ENCODE assay signal across 8 cellular contexts in the genomic region with DNA sequence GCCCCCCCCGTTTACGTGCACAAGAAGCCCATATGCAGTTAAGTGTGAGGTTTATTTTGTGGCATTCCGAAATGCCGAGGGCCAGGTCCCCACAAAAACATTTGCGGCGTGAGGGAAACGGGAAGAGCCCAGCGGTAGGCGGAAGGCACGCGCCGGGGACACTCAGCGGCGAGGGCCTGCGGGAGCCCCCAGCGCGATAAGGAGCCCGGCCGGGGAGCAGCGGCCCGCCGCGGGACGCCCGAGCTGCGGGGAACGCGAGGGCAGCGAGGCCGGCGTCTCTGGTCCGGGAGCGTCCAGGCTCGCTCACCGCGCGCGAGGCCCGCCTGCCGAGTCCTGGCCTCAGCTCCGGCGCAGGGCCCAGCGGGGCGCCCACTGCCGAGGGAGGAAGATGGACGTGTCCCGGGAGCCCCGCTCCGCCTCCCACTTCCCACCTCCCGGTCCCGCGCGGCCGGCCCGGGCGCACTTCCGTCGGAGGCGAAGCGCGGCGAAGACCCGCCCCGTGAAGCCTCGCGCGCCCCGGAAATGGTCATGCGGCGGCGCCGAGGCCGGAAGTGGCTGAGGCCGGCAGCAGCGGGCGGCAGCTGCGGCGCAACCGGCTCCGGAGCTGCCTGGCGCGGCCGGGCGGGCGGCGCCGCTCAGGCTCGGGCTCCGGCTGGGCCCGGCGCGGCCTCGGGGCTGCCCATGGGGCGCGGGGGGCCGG. TPM values are rescaled to one million over a fixed set of nuclear protein-coding genes. Genes with fewer than 3 reads are reported as not detected.
DNase-seq lines count a peak whose midpoint lies in the region; ATAC-seq and TF ChIP-seq lines count a peak whose summit lies in the region.

A gene with protein sequence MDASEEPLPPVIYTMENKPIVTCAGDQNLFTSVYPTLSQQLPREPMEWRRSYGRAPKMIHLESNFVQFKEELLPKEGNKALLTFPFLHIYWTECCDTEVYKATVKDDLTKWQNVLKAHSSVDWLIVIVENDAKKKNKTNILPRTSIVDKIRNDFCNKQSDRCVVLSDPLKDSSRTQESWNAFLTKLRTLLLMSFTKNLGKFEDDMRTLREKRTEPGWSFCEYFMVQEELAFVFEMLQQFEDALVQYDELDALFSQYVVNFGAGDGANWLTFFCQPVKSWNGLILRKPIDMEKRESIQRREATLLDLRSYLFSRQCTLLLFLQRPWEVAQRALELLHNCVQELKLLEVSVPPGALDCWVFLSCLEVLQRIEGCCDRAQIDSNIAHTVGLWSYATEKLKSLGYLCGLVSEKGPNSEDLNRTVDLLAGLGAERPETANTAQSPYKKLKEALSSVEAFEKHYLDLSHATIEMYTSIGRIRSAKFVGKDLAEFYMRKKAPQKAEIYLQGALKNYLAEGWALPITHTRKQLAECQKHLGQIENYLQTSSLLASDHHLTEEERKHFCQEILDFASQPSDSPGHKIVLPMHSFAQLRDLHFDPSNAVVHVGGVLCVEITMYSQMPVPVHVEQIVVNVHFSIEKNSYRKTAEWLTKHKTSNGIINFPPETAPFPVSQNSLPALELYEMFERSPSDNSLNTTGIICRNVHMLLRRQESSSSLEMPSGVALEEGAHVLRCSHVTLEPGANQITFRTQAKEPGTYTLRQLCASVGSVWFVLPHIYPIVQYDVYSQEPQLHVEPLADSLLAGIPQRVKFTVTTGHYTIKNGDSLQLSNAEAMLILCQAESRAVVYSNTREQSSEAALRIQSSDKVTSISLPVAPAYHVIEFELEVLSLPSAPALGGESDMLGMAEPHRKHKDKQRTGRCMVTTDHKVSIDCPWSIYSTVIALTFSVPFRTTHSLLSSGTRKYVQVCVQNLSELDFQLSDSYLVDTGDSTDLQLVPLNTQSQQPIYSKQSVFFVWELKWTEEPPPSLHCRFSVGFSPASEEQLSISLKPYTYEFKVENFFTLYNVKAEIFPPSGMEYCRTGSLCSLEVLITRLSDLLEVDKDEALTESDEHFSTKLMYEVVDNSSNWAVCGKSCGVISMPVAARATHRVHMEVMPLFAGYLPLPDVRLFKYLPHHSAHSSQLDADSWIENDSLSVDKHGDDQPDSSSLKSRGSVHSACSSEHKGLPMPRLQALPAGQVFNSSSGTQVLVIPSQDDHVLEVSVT (plus strand): TSS at position 536 of the 700 bp plus-strand sequence. CDS start 185 bp downstream, outside the sequence.

- TF ChIP-seq RAD21 in Ishikawa (IDR thresholded peaks at IDR 0.05; ENCODE audit: low read depth): no peak

- no peaks in the 10 kb centered on the region for H3K9me3 Mint-ChIP-seq in activated T-helper 2 cell treated with anti-CD3 and anti-CD28 coated beads, Interferon-gamma antibody, Interleukin-2, Interleukin-4, amounts not matched to agents 10 μg/mL and 5 μg/mL and 100 μg/mL, durations not matched to agents 14 hours and 24 hours and 36 hours
- H3K9me3 Mint-ChIP-seq in natural killer cell: no peaks in the 10 kb centered on the region
- H3K9me3 Mint-ChIP-seq in stimulated activated naive B cell treated with anti-CD40 and anti-IgM and Interleukin-4, amounts not matched to agents 10 μg/mL and 1 μg/mL and 100 μg/mL, for 72 hours: no peaks in the 10 kb centered on the region

- DNase-seq in DMS153 (lab: John Stamatoyannopoulos, UW): peak; percentile 66
- DNase-seq in RPMI8226: peak; percentile 93
- DNase-seq in activated T-helper 2 cell treated with anti-CD3 and anti-CD28 coated beads, Interferon-gamma antibody, Interleukin-2, Interleukin-4, amounts not matched to agents 10 μg/mL and 5 μg/mL and 100 μg/mL, durations not matched to agents 14 hours and 24 hours and 36 hours (ENCODE audit: low spot score): peak; percentile 80
- peak; percentile 70 for DNase-seq in fibroblast of mammary gland (ENCODE audit: low read depth)
- peak; percentile 85 for DNase-seq in natural killer cell
- peak; percentile 80 for DNase-seq in stimulated activated naive B cell treated with anti-CD40 and anti-IgM and Interleukin-4, amounts not matched to agents 10 μg/mL and 1 μg/mL and 100 μg/mL, for 72 hours

- intact Hi-C loops in activated T-helper 2 cell treated with anti-CD3 and anti-CD28 coated beads, Interferon-gamma antibody, Interleukin-2, Interleukin-4, amounts not matched to agents 10 μg/mL and 5 μg/mL and 100 μg/mL, durations not matched to agents 14 hours and 24 hours and 36 hours (cut with micrococcal nuclease): loop anchor here (1.0 kb wide), 1 partner anchor 71 kb away; no protein-coding TSS in a partner anchor
- intact Hi-C loops in natural killer cell (cut with micrococcal nuclease): loop anchor here (2.0 to 10.0 kb wide), 3 partner anchors 17 to 363 kb away; no protein-coding TSS in a partner anchor

- peak within 1 kb of the TSS; percentile 72 for H3K4me3 ChIP-seq in fibroblast of mammary gland (ENCODE audit: control insufficient read depth, low read depth, low read length)

- H3K4me3 Mint-ChIP-seq in activated T-helper 2 cell treated with anti-CD3 and anti-CD28 coated beads, Interferon-gamma antibody, Interleukin-2, Interleukin-4, amounts not matched to agents 10 μg/mL and 5 μg/mL and 100 μg/mL, durations not matched to agents 14 hours and 24 hours and 36 hours (ENCODE audit: low read depth): peak within 1 kb of the TSS; percentile 91
- H3K4me3 Mint-ChIP-seq in natural killer cell: peak within 1 kb of the TSS; percentile 95
- peak within 1 kb of the TSS; percentile 89 to 92 for H3K4me3 Mint-ChIP-seq in stimulated activated naive B cell treated with anti-CD40 and anti-IgM and Interleukin-4, amounts not matched to agents 10 μg/mL and 1 μg/mL and 100 μg/mL, for 72 hours

- TF ChIP-seq CTCF in fibroblast of mammary gland (conservative IDR thresholded peaks at IDR 0.05; ENCODE audit: control insufficient read depth, insufficient read depth, low read depth, low read length) (no peak), natural killer cell (IDR thresholded peaks at IDR 0.05) (no peak)

- H3K27me3 Mint-ChIP-seq in activated T-helper 2 cell treated with anti-CD3 and anti-CD28 coated beads, Interferon-gamma antibody, Interleukin-2, Interleukin-4, amounts not matched to agents 10 μg/mL and 5 μg/mL and 100 μg/mL, durations not matched to agents 14 hours and 24 hours and 36 hours (ENCODE audit: low read depth): no peaks in the 10 kb centered on the region
- no peaks in the 10 kb centered on the region for H3K27me3 Mint-ChIP-seq in natural killer cell (ENCODE audit: low read depth in 2 of 2)
- H3K27me3 Mint-ChIP-seq in stimulated activated naive B cell treated with anti-CD40 and anti-IgM and Interleukin-4, amounts not matched to agents 10 μg/mL and 1 μg/mL and 100 μg/mL, for 72 hours: no peaks in the 10 kb centered on the region

- peaks cover 38% of the 10 kb centered on the region for H3K4me1 Mint-ChIP-seq in activated T-helper 2 cell treated with anti-CD3 and anti-CD28 coated beads, Interferon-gamma antibody, Interleukin-2, Interleukin-4, amounts not matched to agents 10 μg/mL and 5 μg/mL and 100 μg/mL, durations not matched to agents 14 hours and 24 hours and 36 hours (ENCODE audit: low read depth)
- peaks cover 58 to 61% of the 10 kb centered on the region in 2 donors for H3K4me1 Mint-ChIP-seq in natural killer cell
- H3K4me1 Mint-ChIP-seq in stimulated activated naive B cell treated with anti-CD40 and anti-IgM and Interleukin-4, amounts not matched to agents 10 μg/mL and 1 μg/mL and 100 μg/mL, for 72 hours: peaks cover 31 to 44% of the 10 kb centered on the region in 2 donors

- peaks cover 27% of the 10 kb centered on the region for H3K36me3 Mint-ChIP-seq in activated T-helper 2 cell treated with anti-CD3 and anti-CD28 coated beads, Interferon-gamma antibody, Interleukin-2, Interleukin-4, amounts not matched to agents 10 μg/mL and 5 μg/mL and 100 μg/mL, durations not matched to agents 14 hours and 24 hours and 36 hours (ENCODE audit: low read depth)
- no peaks in the 10 kb centered on the region for H3K36me3 Mint-ChIP-seq in natural killer cell
- H3K36me3 Mint-ChIP-seq in stimulated activated naive B cell treated with anti-CD40 and anti-IgM and Interleukin-4, amounts not matched to agents 10 μg/mL and 1 μg/mL and 100 μg/mL, for 72 hours: peaks cover 4 to 25% of the 10 kb centered on the region in 2 donors

- ATAC-seq in GM21526 (IDR thresholded peaks at IDR 0.05; ENCODE audit: low FRiP score, unreplicated experiment) (peak; percentile 51), natural killer cell (peak; percentile 52 to 76 (median 66))
- ATAC-seq in stimulated activated naive B cell treated with anti-CD40 and anti-IgM and Interleukin-4, amounts not matched to agents 10 μg/mL and 1 μg/mL and 100 μg/mL, for 72 hours (replicated peaks): peak; percentile 79 to 82

- no peak for TF ChIP-seq EP300 in Ishikawa (IDR thresholded peaks at IDR 0.05; ENCODE audit: borderline replicate concordance)

- H3K27ac Mint-ChIP-seq in activated T-helper 2 cell treated with anti-CD3 and anti-CD28 coated beads, Interferon-gamma antibody, Interleukin-2, Interleukin-4, amounts not matched to agents 10 μg/mL and 5 μg/mL and 100 μg/mL, durations not matched to agents 14 hours and 24 hours and 36 hours: peak within 1 kb of the TSS; percentile 89
- peak within 1 kb of the TSS; percentile 95 for H3K27ac Mint-ChIP-seq in natural killer cell
- peak within 1 kb of the TSS; percentile 94 for H3K27ac Mint-ChIP-seq in stimulated activated naive B cell treated with anti-CD40 and anti-IgM and Interleukin-4, amounts not matched to agents 10 μg/mL and 1 μg/mL and 100 μg/mL, for 72 hours

TF ChIP-seq in Ishikawa, 13 proteins besides CTCF, POLR2A, EP300 and RAD21 (continues in another document):
- TF ChIP-seq NFIC (IDR thresholded peaks at IDR 0.05) (no peak; the same call in 1 of the 2 replicates), CEBPB (IDR thresholded peaks at IDR 0.05) (no peak)

RNA-seq across cellular contexts. Expression of the gene that starts here (rescaled TPM):
- total RNA-seq in activated T-helper 2 cell treated with anti-CD3 and anti-CD28 coated beads, Interferon-gamma antibody, Interleukin-2, Interleukin-4, amounts not matched to agents 10 μg/mL and 5 μg/mL and 100 μg/mL, durations not matched to agents 14 hours and 24 hours and 36 hours: 67.3 and 69.9 TPM in 2 replicates
- 100 to 1,000 TPM; 187 to 232 (median 213) TPM for total RNA-seq in natural killer cell

Comparison
In these comparisons a context has a peak if more than half of its experiments do, and no peak if none do; other contexts are left out.
1. Peak in every context shown above with its lines: DNase-seq, ATAC-seq and H3K4me3 ChIP-seq.